Comparison of ENCODE assay signal across 8 cellular contexts in genomic region chr7:149771696-149772235, GRCh38. TPM values are rescaled to one million over a fixed set of nuclear protein-coding genes. Genes with fewer than 3 reads are reported as not detected.
DNase-seq lines count a peak whose midpoint lies in the region; ATAC-seq, FAIRE-seq and TF ChIP-seq lines count a peak whose summit lies in the region.

No MANE protein-coding gene starts in this region.

- no peaks in the 10 kb centered on the region for H3K9me3 ChIP-seq in astrocyte (ENCODE audit: insufficient read depth, low read depth, low read length)

- no peak overlapping the region for H2AFZ ChIP-seq in astrocyte (ENCODE audit: low read depth, low read length)

- H3K4me2 ChIP-seq in astrocyte (ENCODE audit: low read length): peak overlapping the region; percentile 91

- H3K36me3 ChIP-seq in astrocyte (ENCODE audit: insufficient read depth, low read length): no peaks in the 10 kb centered on the region

- H3K27ac ChIP-seq in astrocyte (ENCODE audit: low read depth, low read length): no peak overlapping the region

- peak; percentile 96 for ATAC-seq in HG02763 (IDR thresholded peaks at IDR 0.05; ENCODE audit: unreplicated experiment)
- ATAC-seq in GM18870 (IDR thresholded peaks at IDR 0.05; ENCODE audit: unreplicated experiment): no peak

- H3K27me3 ChIP-seq in astrocyte (ENCODE audit: insufficient read depth, low read length): peaks cover 30% of the 10 kb centered on the region

- H3K4me3 ChIP-seq in astrocyte (ENCODE audit: insufficient read depth, low read depth, low read length) (peak overlapping the region; percentile 50), retinal pigment epithelial cell (ENCODE audit: low read length) (peak overlapping the region; percentile 60)

- H3K4me3 Mint-ChIP-seq in T-helper 2 cell treated with Interferon-gamma antibody and Interleukin-4, amounts not matched to agents 5 μg/mL and 100 μg/mL, for 36 hours: peak overlapping the region; percentile 76
- peak overlapping the region; percentile 78 for H3K4me3 Mint-ChIP-seq in astrocyte (ENCODE audit: unreplicated experiment)

- H3K9ac ChIP-seq in astrocyte (ENCODE audit: low read length): peak overlapping the region; percentile 71

- DNase-seq in GM13977 (ENCODE audit: low spot score): peak; percentile 97
- DNase-seq in NCI-H1417 treated with DMSO at 0.1 percent for 48 hours (lab: John Stamatoyannopoulos, UW): peak; percentile 48
- peak; percentile 83 for DNase-seq in T-helper 2 cell treated with Interferon-gamma antibody and Interleukin-4, amounts not matched to agents 5 μg/mL and 100 μg/mL, for 36 hours (ENCODE audit: low spot score)
- peak; percentile 42 for DNase-seq in astrocyte (ENCODE audit: low read depth)
- peak; percentile 17 to 91 (median 76) for DNase-seq in hypothalamus (lab: John Stamatoyannopoulos, UW)
- peak; percentile 27 for DNase-seq in retinal pigment epithelial cell (ENCODE audit: low read depth)

- no peaks in the 10 kb centered on the region for H3K36me3 Mint-ChIP-seq in T-helper 2 cell treated with Interferon-gamma antibody and Interleukin-4, amounts not matched to agents 5 μg/mL and 100 μg/mL, for 36 hours (ENCODE audit: low read depth)
- peaks cover 19% of the 10 kb centered on the region for H3K36me3 Mint-ChIP-seq in astrocyte (ENCODE audit: low read depth, unreplicated experiment)

- no peaks in the 10 kb centered on the region for H3K79me2 ChIP-seq in astrocyte (ENCODE audit: insufficient read depth, low read length)

- H3K27me3 Mint-ChIP-seq in T-helper 2 cell treated with Interferon-gamma antibody and Interleukin-4, amounts not matched to agents 5 μg/mL and 100 μg/mL, for 36 hours (ENCODE audit: low read depth): peaks cover 41% of the 10 kb centered on the region
- peaks cover 30% of the 10 kb centered on the region for H3K27me3 Mint-ChIP-seq in astrocyte (ENCODE audit: low read depth, unreplicated experiment)

- FAIRE-seq in astrocyte (lab: Jason Lieb, UNC): no peak

- H4K20me1 ChIP-seq in astrocyte (ENCODE audit: insufficient read depth, low read length): peaks cover 7% of the 10 kb centered on the region

- H3K4me1 Mint-ChIP-seq in T-helper 2 cell treated with Interferon-gamma antibody and Interleukin-4, amounts not matched to agents 5 μg/mL and 100 μg/mL, for 36 hours (ENCODE audit: low read depth): peaks cover 1% of the 10 kb centered on the region
- no peaks in the 10 kb centered on the region for H3K4me1 Mint-ChIP-seq in astrocyte (ENCODE audit: low read depth, unreplicated experiment)

- H3K4me1 ChIP-seq in astrocyte (ENCODE audit: insufficient read depth, low read length): no peaks in the 10 kb centered on the region

- H3K9me3 Mint-ChIP-seq in T-helper 2 cell treated with Interferon-gamma antibody and Interleukin-4, amounts not matched to agents 5 μg/mL and 100 μg/mL, for 36 hours: no peaks in the 10 kb centered on the region
- H3K9me3 Mint-ChIP-seq in astrocyte (ENCODE audit: unreplicated experiment): peaks cover 9% of the 10 kb centered on the region

- H3K27ac Mint-ChIP-seq in T-helper 2 cell treated with Interferon-gamma antibody and Interleukin-4, amounts not matched to agents 5 μg/mL and 100 μg/mL, for 36 hours: no peak overlapping the region
- no peak overlapping the region for H3K27ac Mint-ChIP-seq in astrocyte (ENCODE audit: unreplicated experiment)

- TF ChIP-seq CTCF in GM13977 (IDR thresholded peaks at IDR 0.05; ENCODE audit: extremely low read depth, insufficient read depth, missing control alignments) (no peak), astrocyte (IDR thresholded peaks at IDR 0.05; ENCODE audit: insufficient read depth, low read depth, low read length) (no peak), retinal pigment epithelial cell (conservative IDR thresholded peaks at IDR 0.05; ENCODE audit: low read depth, low read length) (no peak)

- in situ Hi-C loops in GM13977 (cut with MboI; ENCODE audit: low pct_unique_long_range_greater_than_20kb, low sequenced_read_pairs, unreplicated experiment): no loop called here

RNA-seq across cellular contexts. Expression of gene ZNF467, which starts 1.6 kb away (rescaled TPM):
- total RNA-seq in astrocyte: 16.5 and 16.6 TPM in 2 replicates

Comparison
In these comparisons a context has a peak if more than half of its experiments do, and no peak if none do; other contexts are left out.
1. DNase-seq: peak in every context shown above with its lines; median percentile 97 in GM13977; 83 in T-helper 2 cell treated with Interferon-gamma antibody and Interleukin-4, amounts not matched to agents 5 μg/mL and 100 μg/mL, for 36 hours; 76 in hypothalamus; 48 in NCI-H1417 treated with DMSO at 0.1 percent for 48 hours; 42 in astrocyte; 27 in retinal pigment epithelial cell.